8 cellular contexts compared by ENCODE assay signal in genomic region chr22:38718414-38718813, GRCh38. TPM values are rescaled to one million over a fixed set of nuclear protein-coding genes. Genes with fewer than 3 reads are reported as not detected.
A peak's percentile ranks its signal among the peaks of the same experiment; 100 is the strongest.
DNase-seq lines count a peak whose midpoint lies in the region; ATAC-seq and TF ChIP-seq lines count a peak whose summit lies in the region.

No MANE protein-coding gene starts in this region.

- H3K4me1 ChIP-seq in HEK293 (ENCODE audit: control insufficient read depth, insufficient read depth, low read length) (peaks cover 12% of the 10 kb centered on the region), body of pancreas (peaks cover 14% of the 10 kb centered on the region), transverse colon (peaks cover 0 to 20% (median 7%) of the 10 kb centered on the region in 4 donors)

- H3K9me3 Mint-ChIP-seq in natural killer cell treated with Interleukin-12 subunit alpha and Interleukin-12 subunit beta and Interleukin-15 and Interleukin-18, amount 100 ng/mL, for 72 hours = no peaks in the 10 kb centered on the region

- peaks cover 20 to 22% of the 10 kb centered on the region in 2 donors for H3K4me1 Mint-ChIP-seq in natural killer cell treated with Interleukin-12 subunit alpha and Interleukin-12 subunit beta and Interleukin-15 and Interleukin-18, amount 100 ng/mL, for 72 hours (ENCODE audit: low read depth in 2 of 2)

- no peak overlapping the region for H3K4me3 Mint-ChIP-seq in natural killer cell treated with Interleukin-12 subunit alpha and Interleukin-12 subunit beta and Interleukin-15 and Interleukin-18, amount 100 ng/mL, for 72 hours

- H3K36me3 ChIP-seq in HEK293 (ENCODE audit: control insufficient read depth in 2 of 2, insufficient read depth in 1 of 2, low read length in 2 of 2) (peaks cover 26 to 74% of the 10 kb centered on the region in 2 experiments), body of pancreas (replicated peaks in 1 of 2; ENCODE audit: insufficient read depth in 1 of 2, low read depth in 2 of 2) (peaks cover 0 to 8% of the 10 kb centered on the region in 2 donors), kidney epithelial cell (ENCODE audit: control insufficient read depth, insufficient read depth, low read length) (peaks cover 2% of the 10 kb centered on the region), transverse colon (peaks cover 0 to 43% (median 16%) of the 10 kb centered on the region in 4 donors)

- POLR2A ChIA-PET in HEK293 (lab: Yijun Ruan, JAX) = interaction anchor here (1.1 to 2.0 kb wide), 4 partner anchors 11 to 37 kb away, joined by 4 to 12 read pairs (median 4); partner anchors contain the start of gene GTPBP1

- no peaks in the 10 kb centered on the region for H3K27me3 ChIP-seq in body of pancreas
- no peaks in the 10 kb centered on the region for H3K27me3 ChIP-seq in kidney epithelial cell (ENCODE audit: control insufficient read depth, insufficient read depth, low read length)
- H3K27me3 ChIP-seq in transverse colon = no peaks in the 10 kb centered on the region

- no peak overlapping the region for H3K27ac Mint-ChIP-seq in natural killer cell treated with Interleukin-12 subunit alpha and Interleukin-12 subunit beta and Interleukin-15 and Interleukin-18, amount 100 ng/mL, for 72 hours

- H3K27ac ChIP-seq in HEK293 (ENCODE audit: extremely low read depth, low read depth, low read length) (peak overlapping the region; percentile 34; the same call in 1 of the 2 replicates), body of pancreas (peak overlapping the region; percentile 9 to 70 (median 37)), transverse colon (peak overlapping the region; percentile 18 to 67 (median 61))

- intact Hi-C loops in body of pancreas (cut with DNase I) = no loop called here
- intact Hi-C loops in transverse colon (cut with DNase I; ENCODE audit: low total_unique reads) = no loop called here

- ATAC-seq in body of pancreas = peak; percentile 99
- ATAC-seq in natural killer cell treated with Interleukin-12 subunit alpha and Interleukin-12 subunit beta and Interleukin-15 and Interleukin-18, amount 100 ng/mL, for 72 hours = no peak

- TF ChIP-seq EP300 in transverse colon (IDR thresholded peaks at IDR 0.05; ENCODE audit: low read depth) = no peak

- WGBS in body of pancreas, 2 donors = 22 to 30% methylated on average over 6 of the region's 6 CpGs
- WGBS in transverse colon (ENCODE audit: low coverage in 1 of 2), 2 donors = 21 to 22% methylated on average over 6 of the region's 6 CpGs

- TF ChIP-seq CTCF in HEK293 (tag by site-specific recombination; IDR thresholded peaks at IDR 0.05) (peak; percentile 58), body of pancreas (IDR thresholded peaks at IDR 0.05) (peak; percentile 43 to 81 (median 62)), kidney epithelial cell (IDR thresholded peaks at IDR 0.05; ENCODE audit: insufficient read depth, low read length, poor library complexity, severe bottlenecking) (peak; percentile 78), transverse colon (IDR thresholded peaks at IDR 0.05) (peak; percentile 64 to 92 (median 74))

- CTCF ChIA-PET in HEK293 (lab: Yijun Ruan, JAX) = interaction anchor here (0.6 to 2.7 kb wide), 12 partner anchors 9 to 666 kb away, joined by 3 to 19 read pairs (median 4); partner anchors contain the start of genes GTPBP1 and TOMM22

- TF ChIP-seq POLR2A in body of pancreas (IDR thresholded peaks at IDR 0.05) (no peak), transverse colon (IDR thresholded peaks at IDR 0.05) (no peak)

- H3K36me3 Mint-ChIP-seq in natural killer cell treated with Interleukin-12 subunit alpha and Interleukin-12 subunit beta and Interleukin-15 and Interleukin-18, amount 100 ng/mL, for 72 hours = no peaks in the 10 kb centered on the region

- H3K27me3 Mint-ChIP-seq in natural killer cell treated with Interleukin-12 subunit alpha and Interleukin-12 subunit beta and Interleukin-15 and Interleukin-18, amount 100 ng/mL, for 72 hours = no peaks in the 10 kb centered on the region

- in situ Hi-C loops in transverse colon (cut with MboI; ENCODE audit: low pct_ligation_motif_present in 1 of 4, low pct_unique_long_range_greater_than_20kb in 1 of 4, low sequenced_read_pairs in 3 of 4) = no loop called here

- H3K4me3 ChIP-seq in HEK293 (ENCODE audit: low read depth, low read length) = no peak overlapping the region
- no peak overlapping the region for H3K4me3 ChIP-seq in body of pancreas
- no peak overlapping the region for H3K4me3 ChIP-seq in kidney epithelial cell (ENCODE audit: low read depth, low read length)
- H3K4me3 ChIP-seq in transverse colon = no peak overlapping the region

- DNase-seq in A172 (ENCODE audit: low spot score) (peak; percentile 83), body of pancreas (peak; percentile 77 to 87 (median 82)), kidney epithelial cell (ENCODE audit: low read depth) (peak; percentile 70), transverse colon (peak; percentile 79), ecto neural progenitor cell (ENCODE audit: low spot score) (no peak), NCI-H1092 (lab: John Stamatoyannopoulos, UW) (no peak)
- DNase-seq in natural killer cell treated with Interleukin-12 subunit alpha and Interleukin-12 subunit beta and Interleukin-15 and Interleukin-18, amount 100 ng/mL, for 72 hours (ENCODE audit: low spot score) = no peak

- no peaks in the 10 kb centered on the region for H3K9me3 ChIP-seq in HEK293 (ENCODE audit: control insufficient read depth, insufficient read depth, low read depth, low read length)
- H3K9me3 ChIP-seq in body of pancreas = no peaks in the 10 kb centered on the region
- H3K9me3 ChIP-seq in transverse colon = no peaks in the 10 kb centered on the region

TF ChIP-seq in HEK293, 187 proteins besides CTCF, POLR2A, EP300 and RAD21:
- TF ChIP-seq SP7 (tag by site-specific recombination; IDR thresholded peaks at IDR 0.05) (peak; percentile 45; the same call in 1 of the 2 replicates), ZNF366 (tag by site-specific recombination; conservative IDR thresholded peaks at IDR 0.05) (peak; percentile 39; the same call in 1 of the 2 replicates), PRDM1 (tag by site-specific recombination; IDR thresholded peaks at IDR 0.05) (peak; percentile 70; the same call in 1 of the 2 replicates), ZNF600 (tag by site-specific recombination; IDR thresholded peaks at IDR 0.05) (peak; percentile 70; the same call in 1 of the 2 replicates), ZNF169 (tag by site-specific recombination; IDR thresholded peaks at IDR 0.05) (no peak), AEBP2 (tag by site-specific recombination; IDR thresholded peaks at IDR 0.05; ENCODE audit: borderline replicate concordance) (no peak), ZNF530 (tag by site-specific recombination; IDR thresholded peaks at IDR 0.05; ENCODE audit: low read depth) (peak; percentile 99), ZFHX2 (tag by site-specific recombination; conservative IDR thresholded peaks at IDR 0.05) (peak; percentile 73), ZNF791 (tag by site-specific recombination; IDR thresholded peaks at IDR 0.05) (no peak), KLF16 (tag by site-specific recombination; IDR thresholded peaks at IDR 0.05) (0 out of 2 replicates have a peak, but pooled peaks have one; percentile 12), ZNF341 (tag by site-specific recombination; IDR thresholded peaks at IDR 0.05; ENCODE audit: low read depth) (peak; percentile 26; the same call in 1 of the 2 replicates), ZNF521 (tag by site-specific recombination; IDR thresholded peaks at IDR 0.05) (no peak), EGR2 (tag by site-specific recombination; IDR thresholded peaks at IDR 0.05; ENCODE audit: low read depth) (peak; percentile 74; the same call in 1 of the 2 replicates), RBAK (tag by site-specific recombination; IDR thresholded peaks at IDR 0.05) (no peak), ZNF175 (tag by site-specific recombination; IDR thresholded peaks at IDR 0.05) (no peak)
TF ChIP-seq in HEK293: peak in this region for 9.

RNA-seq across cellular contexts. Expression of gene GTPBP1, which starts 12.7 kb away (rescaled TPM):
- total RNA-seq in A172 (2014; rRNA removed; shearing (Covaris generic)) = 8.3 and 16.1 TPM in 2 replicates
- total RNA-seq in body of pancreas = 10 to 100 TPM; 34.0 to 53.4 TPM
- 33.0 and 35.4 TPM in 2 replicates for total RNA-seq in kidney epithelial cell
- total RNA-seq in transverse colon = 10 to 100 TPM; 51.5 to 84.9 (median 77.6) TPM
- 100 to 1,000 TPM; 135 to 192 TPM for total RNA-seq in natural killer cell treated with Interleukin-12 subunit alpha and Interleukin-12 subunit beta and Interleukin-15 and Interleukin-18, amount 100 ng/mL, for 72 hours

RNA-seq across cellular contexts. Expression of gene JOSD1, which starts 17.7 kb away (rescaled TPM):
- total RNA-seq in A172 (2014; rRNA removed; shearing (Covaris generic)) = 43.3 and 44.5 TPM in 2 replicates
- total RNA-seq in body of pancreas (10 to 100 TPM; 20.4 to 50.3 TPM), kidney epithelial cell (97.3 and 110 TPM in 2 replicates), transverse colon (100 to 1,000 TPM in 3 of 4 donors, 10 to 100 TPM in 1; 34.6 to 189 (median 138) TPM)
- 10 to 100 TPM; 53.6 to 62.3 TPM for total RNA-seq in natural killer cell treated with Interleukin-12 subunit alpha and Interleukin-12 subunit beta and Interleukin-15 and Interleukin-18, amount 100 ng/mL, for 72 hours

RNA-seq across cellular contexts. Expression of gene TOMM22, which starts 36.7 kb away (rescaled TPM):
- 58.0 and 67.7 TPM in 2 replicates for total RNA-seq in A172 (2014; rRNA removed; shearing (Covaris generic))
- total RNA-seq in body of pancreas = 10 to 100 TPM; 16.6 to 21.4 TPM
- total RNA-seq in kidney epithelial cell = 56.4 and 76.7 TPM in 2 replicates
- 10 to 100 TPM; 19.1 to 48.3 (median 32.9) TPM for total RNA-seq in transverse colon
- 100 to 1,000 TPM; 109 to 153 TPM for total RNA-seq in natural killer cell treated with Interleukin-12 subunit alpha and Interleukin-12 subunit beta and Interleukin-15 and Interleukin-18, amount 100 ng/mL, for 72 hours

RNA-seq across cellular contexts. Expression of gene SUN2, which starts 37.4 kb away (rescaled TPM):
- total RNA-seq in A172 (2014; rRNA removed; shearing (Covaris generic)) = 61.3 and 77.4 TPM in 2 replicates
- total RNA-seq in body of pancreas = 100 to 1,000 TPM; 143 to 166 TPM
- total RNA-seq in kidney epithelial cell = 84.5 and 105 TPM in 2 replicates
- total RNA-seq in transverse colon = 100 to 1,000 TPM; 168 to 523 (median 216) TPM
- 100 to 1,000 TPM; 203 to 215 TPM for total RNA-seq in natural killer cell treated with Interleukin-12 subunit alpha and Interleukin-12 subunit beta and Interleukin-15 and Interleukin-18, amount 100 ng/mL, for 72 hours

Comparison
In these comparisons a context has a peak if more than half of its experiments do, and no peak if none do; other contexts are left out.
1. DNase-seq: peak in A172 (single experiment), body of pancreas (4 of 4), kidney epithelial cell (single experiment) and transverse colon (single experiment); none in ecto neural progenitor cell (single experiment), natural killer cell treated with Interleukin-12 subunit alpha and Interleukin-12 subunit beta and Interleukin-15 and Interleukin-18, amount 100 ng/mL, for 72 hours (single experiment) and NCI-H1092 (single experiment).
2. Peak in every context shown above with its lines, with median percentiles within 50 percentile points of each other: H3K27ac ChIP-seq and CTCF ChIP-seq.